In genomic region chr2:207088276-207088675, GRCh38 we compare ENCODE assay signal across 27 cellular contexts.
A peak's percentile ranks its signal among the peaks of the same experiment; 100 is the strongest.
DNase-seq lines count a peak whose midpoint lies in the region; ATAC-seq and TF ChIP-seq lines count a peak whose summit lies in the region.
"Had no signal": no experiment of that assay in that cellular context is flagged by ENCODE, and none has a peak within 500 bp of the region (broad histone marks: within the 10 kb centered on the region; RNA-seq: fewer than 3 reads in every experiment).

No MANE protein-coding gene starts in this region.

- TF ChIP-seq POLR2A in IMR-90 (IDR thresholded peaks at IDR 0.05; ENCODE audit: low read depth, low read length), result no peak
- TF ChIP-seq POLR2A in suprapubic skin (IDR thresholded peaks at IDR 0.05), result no peak

- H3K9ac ChIP-seq in IMR-90 (ENCODE audit: low read depth, low read length) (no peak overlapping the region), neural progenitor cell (no peak overlapping the region)

- TF ChIP-seq EP300 in suprapubic skin (IDR thresholded peaks at IDR 0.05), result no peak

- H3K36me3 Mint-ChIP-seq in activated B cell treated with CpG ODN at 0.5 μM for 24 hours (ENCODE audit: low read depth) (peaks cover 49% of the 10 kb centered on the region), neural progenitor cell (peaks cover 26% of the 10 kb centered on the region)

- H3F3A ChIP-seq in neural progenitor cell (ENCODE audit: low read depth), result peaks cover 5% of the 10 kb centered on the region

- H3K4me3 Mint-ChIP-seq in activated B cell treated with CpG ODN at 0.5 μM for 24 hours (no peak overlapping the region), neural progenitor cell (no peak overlapping the region)
- H3K4me3 Mint-ChIP-seq: activated CD4-positive, alpha-beta memory T cell treated with anti-CD3 and anti-CD28 coated beads for 36 hours had no signal

- peak; percentile 12 for DNase-seq in NCI-H2107 treated with DMSO at 0.1 percent for 48 hours (lab: John Stamatoyannopoulos, UW; ENCODE audit: unreplicated experiment)
- DNase-seq in NCI-H2107 (lab: John Stamatoyannopoulos, UW), result no peak
- DNase-seq in IMR-90, result no peak
- DNase-seq in activated B cell treated with CpG ODN at 0.5 μM for 24 hours, result no peak
- no peak for DNase-seq in neural progenitor cell (ENCODE audit: low spot score)
- DNase-seq in HAP-1 (ENCODE audit: low spot score in 2 of 2), result no peak
- DNase-seq in suprapubic skin (ENCODE audit: low spot score in 2 of 2), result no peak
- DNase-seq: activated CD4-positive, alpha-beta memory T cell treated with anti-CD3 and anti-CD28 coated beads for 36 hours; activated naive CD4-positive, alpha-beta T cell; activated T-cell treated with anti-CD3 and anti-CD28 coated beads for 4 hours; BE2C; brain microvascular endothelial cell; MM.1S; NCI-H1694; NCI-H526 treated with DMSO at 0.1 percent for 48 hours; OCI-M1; pancreas; right lobe of liver; SJCRH30; stimulated activated naive CD8-positive, alpha-beta T cell treated with anti-CD3 and anti-CD28 coated beads, Interleukin-15, amount 100 ng/mL, for 72 hours; T-helper 2 cell had no signal

- 0 out of 2 replicates have a peak overlapping the region, but pooled peaks have one; percentile 28 for H3K23ac ChIP-seq in IMR-90 (ENCODE audit: low read depth, low read length)

- H2AFZ ChIP-seq in IMR-90 (replicated peaks; ENCODE audit: low read length, poor library complexity) (no peak overlapping the region), neural progenitor cell (replicated peaks) (no peak overlapping the region)
- H2AFZ ChIP-seq: hepatocyte had no signal

- no peak overlapping the region for H2BK20ac ChIP-seq in IMR-90 (ENCODE audit: low read depth, low read length)

- CTCF ChIA-PET in IMR-90 (lab: Yijun Ruan, JAX) (no interaction called here), activated B cell treated with CpG ODN at 0.5 μM for 24 hours (lab: Charles Lee) (interaction anchor here (1.0 kb wide), 1 partner anchor 14 kb away, joined by 3 read pairs; no protein-coding TSS in a partner anchor)

- H3K27ac Mint-ChIP-seq in activated B cell treated with CpG ODN at 0.5 μM for 24 hours, result peak overlapping the region; percentile 15
- H3K27ac Mint-ChIP-seq in neural progenitor cell, result no peak overlapping the region
- H3K27ac Mint-ChIP-seq: activated CD4-positive, alpha-beta memory T cell treated with anti-CD3 and anti-CD28 coated beads for 36 hours had no signal

- H3K9me3 Mint-ChIP-seq in activated B cell treated with CpG ODN at 0.5 μM for 24 hours, result peaks cover 1% of the 10 kb centered on the region
- no peaks in the 10 kb centered on the region for H3K9me3 Mint-ChIP-seq in neural progenitor cell

- WGBS in IMR-90 (ENCODE audit: extremely low coverage in 2 of 2, insufficient read length in 1 of 2), 2 experiments, result 100% methylated on average over 1 of the region's 7 CpGs; no CpG with 5 or more reads in 1 of the 2 experiments
- WGBS in suprapubic skin, result 96% methylated on average over 7 of the region's 7 CpGs

- no peak overlapping the region for H4K8ac ChIP-seq in IMR-90 (ENCODE audit: low read depth in 2 of 2, low read length in 2 of 2)

- ATAC-seq in IMR-90 (ENCODE audit: low read depth) (no peak), activated B cell treated with CpG ODN at 0.5 μM for 24 hours (ENCODE audit: low read depth) (no peak), GM18868 (IDR thresholded peaks at IDR 0.05; ENCODE audit: unreplicated experiment) (no peak)
- ATAC-seq: right lobe of liver; stimulated activated naive CD8-positive, alpha-beta T cell treated with anti-CD3 and anti-CD28 coated beads, Interleukin-15, amount 100 ng/mL, for 72 hours had no signal

- H3K27me3 ChIP-seq in IMR-90 (ENCODE audit: control insufficient read depth, insufficient read depth, low read length) (no peaks in the 10 kb centered on the region), neural progenitor cell (no peaks in the 10 kb centered on the region), HAP-1 (ENCODE audit: low read depth) (no peaks in the 10 kb centered on the region), suprapubic skin (no peaks in the 10 kb centered on the region)
- H3K27me3 ChIP-seq: BE2C, brain microvascular endothelial cell, hepatocyte, pancreas, right lobe of liver, SJCRH30 had no signal

- peaks cover 48 to 81% of the 10 kb centered on the region in 2 experiments for H3K79me1 ChIP-seq in IMR-90 (ENCODE audit: low read depth in 1 of 2, low read length in 2 of 2)

- H3K4ac ChIP-seq in IMR-90 (ENCODE audit: low read depth, low read length), result no peak overlapping the region

- H4K91ac ChIP-seq in IMR-90 (ENCODE audit: insufficient read depth, low read depth, low read length), result no peak overlapping the region

- H2BK15ac ChIP-seq in IMR-90 (ENCODE audit: low read depth, low read length), result no peak overlapping the region

- in situ Hi-C loops in IMR-90 (cut with MboI; ENCODE audit: low sequenced_read_pairs), result no loop called here
- in situ Hi-C loops in HAP-1 (cut with MboI; ENCODE audit: low sequenced_read_pairs), result no loop called here

- peaks cover 34% of the 10 kb centered on the region for H3K9me1 ChIP-seq in IMR-90 (ENCODE audit: insufficient read depth, low read length)

- intact Hi-C loops in IMR-90 (cut with micrococcal nuclease), result no loop called here
- intact Hi-C loops in activated B cell treated with CpG ODN at 0.5 μM for 24 hours (cut with micrococcal nuclease), result no loop called here

- no peaks in the 10 kb centered on the region for H3K27me3 Mint-ChIP-seq in activated B cell treated with CpG ODN at 0.5 μM for 24 hours
- peaks cover 1% of the 10 kb centered on the region for H3K27me3 Mint-ChIP-seq in neural progenitor cell (ENCODE audit: insufficient read depth, low read depth)
- H3K27me3 Mint-ChIP-seq: activated CD4-positive, alpha-beta memory T cell treated with anti-CD3 and anti-CD28 coated beads for 36 hours; IgD-negative memory B cell; stimulated activated naive CD8-positive, alpha-beta T cell treated with anti-CD3 and anti-CD28 coated beads, Interleukin-15, amount 100 ng/mL, for 72 hours had no signal

- no peak overlapping the region for H2AK9ac ChIP-seq in IMR-90 (replicated peaks; ENCODE audit: low read depth, low read length, poor library complexity)

- H4K5ac ChIP-seq in IMR-90 (ENCODE audit: low read depth, low read length), result no peak overlapping the region

- no peaks in the 10 kb centered on the region for H3K79me2 ChIP-seq in neural progenitor cell (ENCODE audit: low read depth)

- H3K4me2 ChIP-seq in IMR-90 (ENCODE audit: low read depth, low read length) (no peak overlapping the region), neural progenitor cell (peak overlapping the region; percentile 28)
- H3K4me2 ChIP-seq: hepatocyte had no signal

- dilution Hi-C loops in IMR-90 (cut with HindIII; ENCODE audit: low sequenced_read_pairs, unreplicated experiment), result no loop called here

- H2BK5ac ChIP-seq in IMR-90 (ENCODE audit: low read depth, low read length, poor library complexity, severe bottlenecking), result no peak overlapping the region

- H3K9me3 ChIP-seq in IMR-90 (ENCODE audit: control insufficient read depth, insufficient read depth, low read length) (no peaks in the 10 kb centered on the region), neural progenitor cell (ENCODE audit: low read depth) (no peaks in the 10 kb centered on the region), HAP-1 (no peaks in the 10 kb centered on the region), suprapubic skin (no peaks in the 10 kb centered on the region)
- H3K9me3 ChIP-seq: BE2C, pancreas, right lobe of liver, SJCRH30 had no signal

- H2AK5ac ChIP-seq in IMR-90 (ENCODE audit: low read depth, low read length), result no peak overlapping the region

- H3K36me3 ChIP-seq in IMR-90 (ENCODE audit: control insufficient read depth, insufficient read depth, low read length) (peaks cover 32% of the 10 kb centered on the region), neural progenitor cell (no peaks in the 10 kb centered on the region), HAP-1 (replicated peaks) (peaks cover 10% of the 10 kb centered on the region; the same call in 1 of the 2 replicates), suprapubic skin (peaks cover 29% of the 10 kb centered on the region)
- H3K36me3 ChIP-seq: pancreas, SJCRH30 had no signal

- no peak overlapping the region for H3K18ac ChIP-seq in IMR-90 (ENCODE audit: low read depth, low read length)

- no peak overlapping the region for H3K27ac ChIP-seq in IMR-90 (ENCODE audit: insufficient read depth, low read length)
- H3K27ac ChIP-seq in neural progenitor cell, result no peak overlapping the region
- no peak overlapping the region for H3K27ac ChIP-seq in suprapubic skin
- H3K27ac ChIP-seq: brain microvascular endothelial cell, coronary artery, hepatocyte, HL-60, pancreas, right lobe of liver, SJCRH30 had no signal

- no peak overlapping the region for H2BK120ac ChIP-seq in IMR-90 (ENCODE audit: low read depth, low read length)

- H3K4me3 ChIP-seq in IMR-90 (ENCODE audit: insufficient read depth, low read depth, low read length) (no peak overlapping the region), neural progenitor cell (no peak overlapping the region), HAP-1 (no peak overlapping the region), suprapubic skin (no peak overlapping the region)
- H3K4me3 ChIP-seq: coronary artery, hepatocyte, lung, pancreas, right lobe of liver, SJCRH30 had no signal

- H3K4me1 Mint-ChIP-seq in activated B cell treated with CpG ODN at 0.5 μM for 24 hours (peaks cover 36% of the 10 kb centered on the region), neural progenitor cell (peaks cover 20% of the 10 kb centered on the region)

- POLR2A ChIA-PET in IMR-90 (lab: Charles Lee; ENCODE audit: unreplicated experiment), result no interaction called here
- POLR2A ChIA-PET in activated B cell treated with CpG ODN at 0.5 μM for 24 hours (lab: Charles Lee), result interaction anchor here (2.3 kb wide), 1 partner anchor 78 kb away, joined by 9 read pairs; the partner anchor contains the start of gene KLF7

- H4K20me1 ChIP-seq in IMR-90 (ENCODE audit: insufficient read depth, low read length) (peaks cover 78% of the 10 kb centered on the region), neural progenitor cell (ENCODE audit: low read depth) (no peaks in the 10 kb centered on the region)

- TF ChIP-seq CTCF in IMR-90 (conservative IDR thresholded peaks at IDR 0.05; ENCODE audit: low read depth, low read length), result no peak
- no peak for TF ChIP-seq CTCF in activated B cell treated with CpG ODN at 0.5 μM for 24 hours (IDR thresholded peaks at IDR 0.05)
- TF ChIP-seq CTCF in neural progenitor cell (IDR thresholded peaks at IDR 0.05), result no peak
- TF ChIP-seq CTCF in suprapubic skin (IDR thresholded peaks at IDR 0.05), result no peak

- no TSS peak for BruUV-seq in IMR-90 (replicated peaks; lab: Mats Ljungman, UMichigan)

- H3K4me1 ChIP-seq in IMR-90 (ENCODE audit: control insufficient read depth, insufficient read depth, low read length), result no peaks in the 10 kb centered on the region; the same call in 1 of the 2 replicates
- H3K4me1 ChIP-seq in neural progenitor cell, result peaks cover 33% of the 10 kb centered on the region
- peaks cover 16% of the 10 kb centered on the region for H3K4me1 ChIP-seq in HAP-1
- H3K4me1 ChIP-seq in suprapubic skin, result no peaks in the 10 kb centered on the region
- H3K4me1 ChIP-seq: right lobe of liver, SJCRH30 had no signal

- H3K56ac ChIP-seq in IMR-90 (ENCODE audit: extremely low read depth, insufficient read depth, low read length), result no peak overlapping the region

- TF ChIP-seq RAD21 in IMR-90 (IDR thresholded peaks at IDR 0.05; ENCODE audit: low read length), result no peak

- no peak overlapping the region for H3K14ac ChIP-seq in IMR-90 (replicated peaks; ENCODE audit: low read depth, low read length)
